ENCODE assay signal across 32 cellular contexts in the genomic region with DNA sequence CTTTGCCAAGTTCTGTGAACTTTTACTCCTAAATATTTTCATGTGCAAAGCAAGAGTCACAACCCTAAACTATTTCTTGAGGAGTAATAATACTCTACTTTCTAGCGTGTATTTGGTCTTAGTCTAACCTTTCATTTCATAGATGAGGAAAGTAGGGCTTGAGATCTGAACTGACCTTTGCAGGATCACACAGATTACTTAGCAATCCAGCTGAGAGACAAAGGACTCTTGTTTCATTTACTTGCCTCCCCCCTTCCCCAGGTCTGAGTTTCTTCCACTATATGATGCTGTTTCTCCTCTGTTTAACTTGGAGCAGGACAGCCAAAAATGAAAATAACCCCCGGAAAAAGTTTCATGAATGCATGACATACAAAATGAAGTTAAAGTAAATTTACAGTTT.
"Had no signal": no experiment of that assay in that cellular context is flagged by ENCODE, and none has a peak within 500 bp of the region (broad histone marks: within the 10 kb centered on the region; RNA-seq: fewer than 3 reads in every experiment).

No MANE protein-coding gene starts in this region.

- H3K4me1 Mint-ChIP-seq: activated CD4-positive, alpha-beta T cell treated with anti-CD3 and anti-CD28 coated beads for 36 hours; activated CD4-positive, alpha-beta T cell treated with anti-CD3 and anti-CD28 coated beads, Interleukin-2, amount 10 ng/mL, durations not matched to agents 24 days and 14 days; activated CD8-positive, alpha-beta memory T cell treated with anti-CD3 and anti-CD28 coated beads, Interleukin-2, amount 10 ng/mL, durations not matched to agents 7 days and 5 days; activated naive CD4-positive, alpha-beta T cell treated with anti-CD3 and anti-CD28 coated beads, Interleukin-2, amount 50 U/mL, for 24 hours; activated naive CD8-positive, alpha-beta T cell treated with anti-CD3 and anti-CD28 coated beads for 36 hours; activated naive CD8-positive, alpha-beta T cell treated with anti-CD3 and anti-CD28 coated beads, Interleukin-2, amount 50 U/mL, for 24 hours had no signal

- H3K4me3 ChIP-seq: adrenal gland, body of pancreas, esophagus muscularis mucosa, gastroesophageal sphincter, heart right ventricle had no signal

- H3K27me3 Mint-ChIP-seq: activated CD4-positive, alpha-beta memory T cell treated with anti-CD3 and anti-CD28 coated beads for 36 hours; activated CD4-positive, alpha-beta T cell treated with anti-CD3 and anti-CD28 coated beads for 36 hours; activated CD4-positive, alpha-beta T cell treated with anti-CD3 and anti-CD28 coated beads, Interleukin-2, amount 10 ng/mL, durations not matched to agents 24 days and 14 days; activated CD8-positive, alpha-beta memory T cell treated with anti-CD3 and anti-CD28 coated beads, Interleukin-2, amount 10 ng/mL, durations not matched to agents 7 days and 5 days; activated naive CD4-positive, alpha-beta T cell treated with anti-CD3 and anti-CD28 coated beads, Interleukin-2, amount 50 U/mL, for 24 hours; activated naive CD8-positive, alpha-beta T cell treated with anti-CD3 and anti-CD28 coated beads for 36 hours; activated naive CD8-positive, alpha-beta T cell treated with anti-CD3 and anti-CD28 coated beads, Interleukin-2, amount 50 U/mL, for 24 hours; effector memory CD8-positive, alpha-beta T cell had no signal

- H3K36me3 ChIP-seq: adrenal gland, esophagus muscularis mucosa, gastroesophageal sphincter, heart right ventricle had no signal

- H3K27me3 ChIP-seq: adrenal gland, body of pancreas, esophagus muscularis mucosa, foreskin keratinocyte, gastroesophageal sphincter, heart right ventricle had no signal

- H3K36me3 Mint-ChIP-seq: activated CD4-positive, alpha-beta memory T cell treated with anti-CD3 and anti-CD28 coated beads for 36 hours; activated CD8-positive, alpha-beta memory T cell treated with anti-CD3 and anti-CD28 coated beads, Interleukin-2, amount 10 ng/mL, durations not matched to agents 7 days and 5 days; activated naive CD4-positive, alpha-beta T cell treated with anti-CD3 and anti-CD28 coated beads, Interleukin-2, amount 50 U/mL, for 24 hours; activated naive CD8-positive, alpha-beta T cell treated with anti-CD3 and anti-CD28 coated beads for 36 hours had no signal

- ATAC-seq: activated CD4-positive, alpha-beta T cell treated with anti-CD3 and anti-CD28 coated beads for 36 hours; activated CD8-positive, alpha-beta memory T cell treated with anti-CD3 and anti-CD28 coated beads, Interleukin-2, amount 10 ng/mL, durations not matched to agents 7 days and 5 days; activated CD8-positive, alpha-beta T cell treated with anti-CD3 and anti-CD28 coated beads, Interleukin-2, amount 10 ng/mL, durations not matched to agents 7 days and 5 days; activated naive CD8-positive, alpha-beta T cell treated with anti-CD3 and anti-CD28 coated beads, Interleukin-2, amount 50 U/mL, for 24 hours; body of pancreas; effector memory CD8-positive, alpha-beta T cell; foreskin keratinocyte; gastroesophageal sphincter; heart right ventricle had no signal

- H3K27ac ChIP-seq: adrenal gland, body of pancreas, esophagus muscularis mucosa, foreskin keratinocyte, gastroesophageal sphincter, heart right ventricle had no signal

- H3K9me3 Mint-ChIP-seq: activated CD4-positive, alpha-beta memory T cell treated with anti-CD3 and anti-CD28 coated beads for 36 hours; activated CD4-positive, alpha-beta T cell treated with anti-CD3 and anti-CD28 coated beads, Interleukin-2, amount 10 ng/mL, durations not matched to agents 24 days and 14 days; activated naive CD4-positive, alpha-beta T cell treated with anti-CD3 and anti-CD28 coated beads for 36 hours; activated naive CD4-positive, alpha-beta T cell treated with anti-CD3 and anti-CD28 coated beads, Interleukin-2, amount 50 U/mL, for 24 hours; activated naive CD8-positive, alpha-beta T cell treated with anti-CD3 and anti-CD28 coated beads, Interleukin-2, amount 50 U/mL, for 24 hours; activated T-helper 1 cell treated with anti-CD3 and anti-CD28 coated beads, Interleukin-12 subunit alpha, Interleukin-12 subunit beta, Interleukin-2, Interleukin-4 antibody, amounts not matched to agents 30 ng/mL and 10 ng/mL and 1 ng/mL, durations not matched to agents 14 hours and 24 hours and 36 hours; activated T-helper 2 cell treated with anti-CD3 and anti-CD28 coated beads, Interferon-gamma antibody, Interleukin-2, Interleukin-4, amounts not matched to agents 10 μg/mL and 5 μg/mL and 100 μg/mL, durations not matched to agents 14 hours and 24 hours and 36 hours had no signal

- DNase-seq: activated CD4-positive, alpha-beta memory T cell treated with anti-CD3 and anti-CD28 coated beads for 36 hours; activated CD4-positive, alpha-beta T cell treated with anti-CD3 and anti-CD28 coated beads for 36 hours; activated CD4-positive, alpha-beta T cell treated with anti-CD3 and anti-CD28 coated beads, Interleukin-2, amount 10 ng/mL, durations not matched to agents 24 days and 14 days; activated CD4-positive, CD25-positive, alpha-beta regulatory T cell; activated CD4-positive, CD25-positive, alpha-beta regulatory T cell treated with anti-CD3 and anti-CD28 coated beads, Interleukin-2, amount 50 U/mL, for 72 hours; activated CD8-positive, alpha-beta memory T cell treated with anti-CD3 and anti-CD28 coated beads, Interleukin-2, amount 10 ng/mL, durations not matched to agents 7 days and 5 days; activated CD8-positive, alpha-beta memory T cell treated with anti-CD3 and anti-CD28 coated beads, Interleukin-2, amount 50 U/mL, for 4 hours; activated CD8-positive, alpha-beta T cell treated with anti-CD3 and anti-CD28 coated beads, Interleukin-2, amount 10 ng/mL, durations not matched to agents 7 days and 5 days; activated effector memory CD4-positive, alpha-beta T cell treated with anti-CD3 and anti-CD28 coated beads, Interleukin-2, amount 50 U/mL, for 16 hours; activated naive CD4-positive, alpha-beta T cell treated with anti-CD3 and anti-CD28 coated beads for 36 hours; activated naive CD8-positive, alpha-beta T cell treated with anti-CD3 and anti-CD28 coated beads for 36 hours; activated naive CD8-positive, alpha-beta T cell treated with anti-CD3 and anti-CD28 coated beads, Interleukin-2, amount 50 U/mL, for 24 hours; activated T-cell treated with anti-CD3 and anti-CD28 coated beads, Interleukin-2, amount 50 U/mL, for 1 hour; activated T-cell treated with anti-CD3 and anti-CD28 coated beads, Interleukin-2, amount 50 U/mL, for 48 hours; adrenal gland; amygdala; aorta; body of pancreas; caudate nucleus; cortex of kidney; dermis blood vessel endothelial cell; effector CD4-positive, alpha-beta T cell; effector memory CD8-positive, alpha-beta T cell; erythroblast; foreskin keratinocyte; heart right ventricle; T-helper 2 cell had no signal

- H3K27ac Mint-ChIP-seq: activated CD4-positive, alpha-beta memory T cell treated with anti-CD3 and anti-CD28 coated beads for 36 hours; activated CD4-positive, alpha-beta T cell treated with anti-CD3 and anti-CD28 coated beads for 36 hours; activated CD4-positive, alpha-beta T cell treated with anti-CD3 and anti-CD28 coated beads, Interleukin-2, amount 10 ng/mL, durations not matched to agents 24 days and 14 days; activated CD8-positive, alpha-beta memory T cell treated with anti-CD3 and anti-CD28 coated beads, Interleukin-2, amount 10 ng/mL, durations not matched to agents 7 days and 5 days; activated CD8-positive, alpha-beta T cell treated with anti-CD3 and anti-CD28 coated beads, Interleukin-2, amount 10 ng/mL, durations not matched to agents 7 days and 5 days; activated naive CD4-positive, alpha-beta T cell treated with anti-CD3 and anti-CD28 coated beads for 36 hours; activated naive CD4-positive, alpha-beta T cell treated with anti-CD3 and anti-CD28 coated beads, Interleukin-2, amount 50 U/mL, for 24 hours; activated naive CD8-positive, alpha-beta T cell treated with anti-CD3 and anti-CD28 coated beads for 36 hours; activated naive CD8-positive, alpha-beta T cell treated with anti-CD3 and anti-CD28 coated beads, Interleukin-2, amount 50 U/mL, for 24 hours; activated T-helper 1 cell treated with anti-CD3 and anti-CD28 coated beads, Interleukin-12 subunit alpha, Interleukin-12 subunit beta, Interleukin-2, Interleukin-4 antibody, amounts not matched to agents 30 ng/mL and 10 ng/mL and 1 ng/mL, durations not matched to agents 14 hours and 24 hours and 36 hours; activated T-helper 2 cell treated with anti-CD3 and anti-CD28 coated beads, Interferon-gamma antibody, Interleukin-2, Interleukin-4, amounts not matched to agents 10 μg/mL and 5 μg/mL and 100 μg/mL, durations not matched to agents 14 hours and 24 hours and 36 hours; effector memory CD8-positive, alpha-beta T cell had no signal

- H3K4me1 ChIP-seq: adrenal gland, body of pancreas, foreskin keratinocyte, gastroesophageal sphincter had no signal

- H3K4me3 Mint-ChIP-seq: activated CD4-positive, alpha-beta memory T cell treated with anti-CD3 and anti-CD28 coated beads for 36 hours; activated CD4-positive, alpha-beta T cell treated with anti-CD3 and anti-CD28 coated beads for 36 hours; activated CD4-positive, alpha-beta T cell treated with anti-CD3 and anti-CD28 coated beads, Interleukin-2, amount 10 ng/mL, durations not matched to agents 24 days and 14 days; activated CD8-positive, alpha-beta memory T cell treated with anti-CD3 and anti-CD28 coated beads, Interleukin-2, amount 10 ng/mL, durations not matched to agents 7 days and 5 days; activated CD8-positive, alpha-beta T cell treated with anti-CD3 and anti-CD28 coated beads, Interleukin-2, amount 10 ng/mL, durations not matched to agents 7 days and 5 days; activated naive CD4-positive, alpha-beta T cell treated with anti-CD3 and anti-CD28 coated beads for 36 hours; activated naive CD4-positive, alpha-beta T cell treated with anti-CD3 and anti-CD28 coated beads, Interleukin-2, amount 50 U/mL, for 24 hours; activated naive CD8-positive, alpha-beta T cell treated with anti-CD3 and anti-CD28 coated beads for 36 hours; activated naive CD8-positive, alpha-beta T cell treated with anti-CD3 and anti-CD28 coated beads, Interleukin-2, amount 50 U/mL, for 24 hours; activated T-helper 1 cell treated with anti-CD3 and anti-CD28 coated beads, Interleukin-12 subunit alpha, Interleukin-12 subunit beta, Interleukin-2, Interleukin-4 antibody, amounts not matched to agents 30 ng/mL and 10 ng/mL and 1 ng/mL, durations not matched to agents 14 hours and 24 hours and 36 hours; effector memory CD8-positive, alpha-beta T cell had no signal

- H3K9me3 ChIP-seq: adrenal gland, body of pancreas, esophagus muscularis mucosa, gastroesophageal sphincter, heart right ventricle had no signal
